15 cellular contexts compared by ENCODE assay signal in the genomic region with DNA sequence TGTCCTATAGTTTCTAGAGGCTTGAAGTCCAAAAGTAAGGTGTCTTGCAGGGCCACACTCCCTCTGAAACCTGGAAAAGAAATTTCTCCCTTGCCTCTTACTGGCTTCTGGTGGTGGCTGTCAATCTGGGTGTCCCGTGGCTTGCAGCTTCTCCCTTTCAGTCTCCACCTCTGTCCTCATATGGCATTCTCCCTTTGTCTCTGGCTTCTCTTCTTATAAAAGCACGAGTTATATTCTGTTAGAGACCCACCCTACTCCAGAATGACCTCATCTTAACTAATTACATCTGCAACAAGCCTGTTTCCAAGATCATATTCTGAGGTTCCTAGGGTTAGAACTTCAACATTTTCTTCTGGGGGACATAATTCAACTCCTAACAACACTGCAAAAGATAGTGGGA. TPM values are rescaled to one million over a fixed set of nuclear protein-coding genes. Genes with fewer than 3 reads are reported as not detected.
DNase-seq lines count a peak whose midpoint lies in the region; ATAC-seq, FAIRE-seq and TF ChIP-seq lines count a peak whose summit lies in the region.
"Had no signal": no experiment of that assay in that cellular context is flagged by ENCODE, and none has a peak within 500 bp of the region (broad histone marks: within the 10 kb centered on the region; RNA-seq: fewer than 3 reads in every experiment).

No MANE protein-coding gene starts in this region.

- intact Hi-C loops in breast epithelium (cut with DNase I; ENCODE audit: low total_unique reads): no loop called here
- intact Hi-C loops in mammary epithelial cell (cut with micrococcal nuclease): no loop called here
- intact Hi-C loops in pancreas (cut with DNase I): no loop called here
- intact Hi-C loops in activated CD4-positive, alpha-beta memory T cell treated with anti-CD3 and anti-CD28 coated beads for 36 hours (cut with micrococcal nuclease): no loop called here

- CTCF ChIA-PET in mammary epithelial cell (lab: Charles Lee; ENCODE audit: low non-redundant PET): no interaction called here
- CTCF ChIA-PET in activated CD4-positive, alpha-beta memory T cell treated with anti-CD3 and anti-CD28 coated beads for 36 hours (lab: Charles Lee): no interaction called here

- WGBS in mammary epithelial cell (ENCODE audit: low coverage, missing lambda C conversion rate): 57% methylated on average over 1 of the region's 2 CpGs
- WGBS in pancreas, 2 donors: 27 to 32% methylated on average over 2 of the region's 2 CpGs

- no peaks in the 10 kb centered on the region for H4K20me1 ChIP-seq in mammary epithelial cell (ENCODE audit: insufficient read depth, low read length)

- H3K4me1 Mint-ChIP-seq in nephron progenitor cell: peaks cover 53% of the 10 kb centered on the region
- peaks cover 40% of the 10 kb centered on the region for H3K4me1 Mint-ChIP-seq in type B pancreatic cell (ENCODE audit: unreplicated experiment)
- peaks cover 7% of the 10 kb centered on the region for H3K4me1 Mint-ChIP-seq in activated CD4-positive, alpha-beta memory T cell treated with anti-CD3 and anti-CD28 coated beads for 36 hours (ENCODE audit: low read depth)

- DNase-seq in breast epithelium (ENCODE audit: low spot score in 2 of 2) (no peak), mammary epithelial cell (no peak), nephron progenitor cell (no peak), type B pancreatic cell (ENCODE audit: extremely low spot score, unreplicated experiment) (no peak), NCI-H1105 treated with DMSO at 0.1 percent for 48 hours (lab: John Stamatoyannopoulos, UW) (no peak), pancreas (no peak)
- DNase-seq in activated CD4-positive, alpha-beta memory T cell treated with anti-CD3 and anti-CD28 coated beads for 36 hours: no peak
- DNase-seq: AML-193; CD4-positive, CD25-positive, alpha-beta regulatory T cell; DMS53; GF-D8 had no signal

- no peak overlapping the region for H3K4me2 ChIP-seq in mammary epithelial cell (ENCODE audit: insufficient read depth, low read depth, low read length)
- H3K4me2 ChIP-seq: BLaER1 had no signal

- H3K4me3 ChIP-seq in breast epithelium (no peak overlapping the region), mammary epithelial cell (replicated peaks in 1 of 3; ENCODE audit: insufficient read depth in 1 of 3, low read depth in 2 of 3, low read length in 3 of 3) (no peak overlapping the region), pancreas (no peak overlapping the region)
- H3K4me3 ChIP-seq: BLaER1 had no signal

- H3K36me3 Mint-ChIP-seq in nephron progenitor cell (ENCODE audit: low read depth) (peaks cover 4% of the 10 kb centered on the region), type B pancreatic cell (peaks cover 6% of the 10 kb centered on the region)
- no peaks in the 10 kb centered on the region for H3K36me3 Mint-ChIP-seq in activated CD4-positive, alpha-beta memory T cell treated with anti-CD3 and anti-CD28 coated beads for 36 hours
- H3K36me3 Mint-ChIP-seq: CD4-positive, CD25-positive, alpha-beta regulatory T cell had no signal

- in situ Hi-C loops in mammary epithelial cell (cut with MboI; ENCODE audit: low sequenced_read_pairs in 2 of 2): loop anchor here in 1 of 2 donors (25.0 kb wide), 2 partner anchors 253 to 447 kb away; no protein-coding TSS in a partner anchor

- no peak for ATAC-seq in pancreas
- ATAC-seq: HCT116 had no signal

- H3K36me3 ChIP-seq in breast epithelium: no peaks in the 10 kb centered on the region
- H3K36me3 ChIP-seq in mammary epithelial cell (ENCODE audit: insufficient read depth, low read length): no peaks in the 10 kb centered on the region
- no peaks in the 10 kb centered on the region for H3K36me3 ChIP-seq in pancreas
- H3K36me3 ChIP-seq: BLaER1 had no signal

- dilution Hi-C loops in mammary epithelial cell (cut with HindIII; ENCODE audit: low sequenced_read_pairs): loop anchor here (25.0 kb wide), 1 partner anchor 253 kb away; no protein-coding TSS in a partner anchor

- FAIRE-seq in pancreas (lab: Jason Lieb, UNC): no peak

- H3K4me3 Mint-ChIP-seq in nephron progenitor cell (no peak overlapping the region), type B pancreatic cell (peak overlapping the region; percentile 65)
- no peak overlapping the region for H3K4me3 Mint-ChIP-seq in activated CD4-positive, alpha-beta memory T cell treated with anti-CD3 and anti-CD28 coated beads for 36 hours

- no peaks in the 10 kb centered on the region for H3K9me3 ChIP-seq in breast epithelium
- H3K9me3 ChIP-seq in mammary epithelial cell (replicated peaks; ENCODE audit: insufficient read depth, low read length): no peaks in the 10 kb centered on the region
- no peaks in the 10 kb centered on the region for H3K9me3 ChIP-seq in pancreas
- H3K9me3 ChIP-seq: BLaER1 had no signal

- no peak for TF ChIP-seq POLR2A in breast epithelium (IDR thresholded peaks at IDR 0.05)

- H3K9me3 Mint-ChIP-seq in nephron progenitor cell: no peaks in the 10 kb centered on the region
- no peaks in the 10 kb centered on the region for H3K9me3 Mint-ChIP-seq in type B pancreatic cell
- no peaks in the 10 kb centered on the region for H3K9me3 Mint-ChIP-seq in activated CD4-positive, alpha-beta memory T cell treated with anti-CD3 and anti-CD28 coated beads for 36 hours

- H3K4me1 ChIP-seq in breast epithelium (no peaks in the 10 kb centered on the region), mammary epithelial cell (ENCODE audit: insufficient read depth, low read length) (peaks cover 21% of the 10 kb centered on the region), pancreas (no peaks in the 10 kb centered on the region)

- H3K27ac Mint-ChIP-seq in nephron progenitor cell: peak overlapping the region; percentile 38
- H3K27ac Mint-ChIP-seq in type B pancreatic cell: peak overlapping the region; percentile 26
- no peak overlapping the region for H3K27ac Mint-ChIP-seq in activated CD4-positive, alpha-beta memory T cell treated with anti-CD3 and anti-CD28 coated beads for 36 hours
- H3K27ac Mint-ChIP-seq: CD4-positive, CD25-positive, alpha-beta regulatory T cell; IgD-negative memory B cell had no signal

- H3K9ac ChIP-seq in mammary epithelial cell (ENCODE audit: insufficient read depth, low read length): no peak overlapping the region
- H3K9ac ChIP-seq: BLaER1 had no signal

- peaks cover 0 to 4% of the 10 kb centered on the region in 2 donors for H3K27me3 ChIP-seq in breast epithelium
- H3K27me3 ChIP-seq in mammary epithelial cell (ENCODE audit: insufficient read depth, low read length): no peaks in the 10 kb centered on the region
- peaks cover 0 to 4% (median 1%) of the 10 kb centered on the region in 4 donors for H3K27me3 ChIP-seq in pancreas
- H3K27me3 ChIP-seq: BLaER1 had no signal

- no TSS peak for BruUV-seq in mammary epithelial cell (replicated peaks; lab: Mats Ljungman, UMichigan)

- H2AFZ ChIP-seq in mammary epithelial cell (ENCODE audit: low read depth, low read length): no peak overlapping the region

- H3K27me3 Mint-ChIP-seq in nephron progenitor cell (ENCODE audit: low read depth, poor library complexity) (peaks cover 11% of the 10 kb centered on the region), type B pancreatic cell (peaks cover 24% of the 10 kb centered on the region)
- peaks cover 45% of the 10 kb centered on the region for H3K27me3 Mint-ChIP-seq in activated CD4-positive, alpha-beta memory T cell treated with anti-CD3 and anti-CD28 coated beads for 36 hours

- peaks cover 14% of the 10 kb centered on the region for H3K79me2 ChIP-seq in mammary epithelial cell (ENCODE audit: insufficient read depth, low read length)

- TF ChIP-seq CTCF in breast epithelium (IDR thresholded peaks at IDR 0.05) (no peak), mammary epithelial cell (conservative IDR thresholded peaks at IDR 0.05 in 1 of 2, IDR thresholded peaks at IDR 0.05 in 1 of 2; ENCODE audit: extremely low read depth in 1 of 2, insufficient read depth in 1 of 2, low read depth in 1 of 2, low read length in 2 of 2) (no peak), nephron progenitor cell (IDR thresholded peaks at IDR 0.05) (no peak), type B pancreatic cell (conservative IDR thresholded peaks at IDR 0.05) (no peak), pancreas (IDR thresholded peaks at IDR 0.05) (no peak)

- POLR2A ChIA-PET in activated CD4-positive, alpha-beta memory T cell treated with anti-CD3 and anti-CD28 coated beads for 36 hours (lab: Charles Lee): no interaction called here

- peak overlapping the region; percentile 38 to 94 for H3K27ac ChIP-seq in breast epithelium
- no peak overlapping the region for H3K27ac ChIP-seq in mammary epithelial cell (ENCODE audit: insufficient read depth, low read depth, low read length)
- no peak overlapping the region for H3K27ac ChIP-seq in pancreas
- H3K27ac ChIP-seq: 22Rv1, BLaER1 had no signal

RNA-seq across cellular contexts. Expression of a gene that starts 3.4 kb away (rescaled TPM):
- 10 to 100 TPM; 10.2 to 29.9 (median 22.6) TPM for total RNA-seq in breast epithelium
- 10 to 100 TPM in 1 of 2 donors, 1 to 10 TPM in 1; 6.3 to 26.2 TPM for total RNA-seq in mammary epithelial cell
- 4.3 TPM for polyA plus RNA-seq in mammary epithelial cell
- 44.0 TPM for polyA minus RNA-seq in mammary epithelial cell
- total RNA-seq in type B pancreatic cell (ENCODE audit: low replicate concordance): 58.0 and 141 TPM in 2 replicates
- 1 to 10 TPM in 5 of 6 donors, under 1 TPM in 1; 0.51 to 6.2 (median 2.2) TPM for total RNA-seq in pancreas
- under 1 TPM; 0.38 to 0.54 TPM for polyA plus RNA-seq in pancreas
- total RNA-seq in activated CD4-positive, alpha-beta memory T cell treated with anti-CD3 and anti-CD28 coated beads for 36 hours: under 1 TPM in 1 of 2 experiments, not detected in 1; 0.02 TPM
- total RNA-seq: CD4-positive, CD25-positive, alpha-beta regulatory T cell had no signal
- polyA plus RNA-seq: CD4-positive, CD25-positive, alpha-beta regulatory T cell; IgD-negative memory B cell had no signal

Comparison
In these comparisons a context has a peak if more than half of its experiments do, and no peak if none do; other contexts are left out.
1. H3K27ac ChIP-seq: peak in breast epithelium (2 of 2); none in mammary epithelial cell (single experiment) and pancreas (0 of 4).